ENCODE assay signal across 11 cellular contexts in the genomic region with DNA sequence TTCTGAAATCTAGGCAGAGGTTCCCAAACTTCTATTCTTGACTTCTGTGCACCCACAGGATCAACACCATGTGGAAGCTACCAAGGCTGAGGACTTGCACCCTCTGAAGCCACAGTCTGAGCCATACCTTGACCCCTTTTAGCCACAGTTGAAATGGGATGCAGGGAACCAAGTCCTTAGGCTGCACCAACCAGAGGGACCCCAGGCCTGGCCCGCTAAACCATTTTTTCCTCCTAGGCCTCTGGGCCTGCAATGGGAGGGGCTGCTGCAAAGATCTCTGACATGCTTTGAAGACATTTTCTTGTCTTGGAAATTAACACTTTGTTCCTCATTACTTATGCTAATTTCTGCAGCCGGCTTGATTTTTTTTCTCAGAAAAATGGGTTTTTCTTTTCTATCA.
"Had no signal": no experiment of that assay in that cellular context is flagged by ENCODE, and none has a peak within 500 bp of the region (broad histone marks: within the 10 kb centered on the region; RNA-seq: fewer than 3 reads in every experiment).

No MANE protein-coding gene starts in this region.

- H3K4me3 ChIP-seq: GM23248, GM23338, HAP-1 had no signal

- FAIRE-seq: H1, H54 had no signal

- H3K4me3 Mint-ChIP-seq: GM23338, H9, HFFc6 had no signal

- H3K27ac Mint-ChIP-seq: GM23338, H9, HFFc6 had no signal

- H2AFZ ChIP-seq: GM23248, GM23338 had no signal

- DNase-seq: GM23248, GOT3, H7, H9, HCEC 1CT, HFFc6 had no signal

- ATAC-seq: GM23338, HCT116 had no signal

- H3K4me2 ChIP-seq: GM23338 had no signal

- H3K9ac ChIP-seq: GM23248 had no signal

- H3K36me3 ChIP-seq: HAP-1 had no signal

- H3K27ac ChIP-seq: GM23248 had no signal

- H3K9me3 ChIP-seq: HAP-1 had no signal

- H3K4me1 ChIP-seq: HAP-1 had no signal

- H3K4me1 Mint-ChIP-seq: GM23338, H9 had no signal
